ENCODE assay signal across 9 cellular contexts in genomic region chrX:41559662-41560061, GRCh38.
DNase-seq lines count a peak whose midpoint lies in the region; ATAC-seq and TF ChIP-seq lines count a peak whose summit lies in the region.
"Had no signal": no experiment of that assay in that cellular context is flagged by ENCODE, and none has a peak within 500 bp of the region (broad histone marks: within the 10 kb centered on the region; RNA-seq: fewer than 3 reads in every experiment).

No MANE protein-coding gene starts in this region.

- peaks cover 22 to 28% of the 10 kb centered on the region in 2 donors for H3K4me1 Mint-ChIP-seq in natural killer cell

- H3K4me3 Mint-ChIP-seq in natural killer cell, result peak overlapping the region; percentile 31

- no peaks in the 10 kb centered on the region for H3K27me3 Mint-ChIP-seq in natural killer cell (ENCODE audit: low read depth in 2 of 2)

- no peaks in the 10 kb centered on the region for H3K27me3 ChIP-seq in brain microvascular endothelial cell (replicated peaks)

- H3K36me3 ChIP-seq in brain microvascular endothelial cell (replicated peaks), result no peaks in the 10 kb centered on the region

- in situ Hi-C loops in brain microvascular endothelial cell (cut with HindIII; ENCODE audit: low pct_ligation_motif_present, low sequenced_read_pairs), result no loop called here

- no peak overlapping the region for H3K4me3 ChIP-seq in brain microvascular endothelial cell (ENCODE audit: low read depth, low read length)

- TF ChIP-seq CTCF in AG09319 (IDR thresholded peaks at IDR 0.05; ENCODE audit: low read depth, low read length) (no peak), brain microvascular endothelial cell (IDR thresholded peaks at IDR 0.05; ENCODE audit: low read depth, low read length, missing control alignments) (no peak), natural killer cell (IDR thresholded peaks at IDR 0.05) (no peak)

- DNase-seq in AG09319 (ENCODE audit: extremely low read depth, low read depth) (peak; percentile 62), Kasumi-1 (lab: John Stamatoyannopoulos, UW) (peak; percentile 16), brain microvascular endothelial cell (peak; percentile 87), natural killer cell (no peak), SHP77 (lab: John Stamatoyannopoulos, UW) (no peak), midbrain (lab: John Stamatoyannopoulos, UW) (no peak), substantia nigra (lab: John Stamatoyannopoulos, UW) (no peak)
- DNase-seq: MM.1S had no signal

- ATAC-seq in natural killer cell (no peak), esophagus mucosa (no peak)

- H3K27ac ChIP-seq in brain microvascular endothelial cell (peak overlapping the region; percentile 89), substantia nigra (ENCODE audit: low read depth, low read length, poor library complexity, severe bottlenecking) (no peak overlapping the region)

- no peaks in the 10 kb centered on the region for H3K9me3 Mint-ChIP-seq in natural killer cell

- intact Hi-C loops in natural killer cell (cut with micrococcal nuclease), result loop anchor here (5.0 kb wide), 1 partner anchor 227 kb away; the partner anchor contains the start of gene DDX3X

- H3K27ac Mint-ChIP-seq in natural killer cell, result peak overlapping the region; percentile 14 to 42

- H3K36me3 Mint-ChIP-seq in natural killer cell, result no peaks in the 10 kb centered on the region

Comparison
In these comparisons a context has a peak if more than half of its experiments do, and no peak if none do; other contexts are left out.
1. DNase-seq: peak in AG09319 (single experiment), Kasumi-1 (2 of 2) and brain microvascular endothelial cell (single experiment); none in natural killer cell (single experiment), SHP77 (0 of 2), midbrain (single experiment) and substantia nigra (0 of 49).